ENCODE assay signal across 16 cellular contexts in the genomic region with DNA sequence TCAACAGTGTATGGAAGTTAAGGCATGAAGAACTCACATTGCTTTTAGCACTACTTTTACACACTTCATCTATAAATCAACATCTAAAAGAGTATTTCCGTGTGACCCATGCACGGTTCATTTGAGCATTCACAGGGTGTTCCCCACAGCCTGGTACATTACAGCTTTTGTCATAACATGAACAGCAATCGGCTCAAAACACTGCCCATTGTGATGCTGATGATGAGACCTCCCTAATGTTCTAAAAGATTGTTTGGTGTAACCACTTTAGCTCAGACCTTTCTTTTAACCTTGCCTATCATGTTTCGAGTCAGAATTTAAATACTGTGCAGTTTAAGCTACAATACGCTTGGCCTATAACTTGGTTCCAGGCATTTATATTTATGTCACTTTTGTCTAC. TPM values are rescaled to one million over a fixed set of nuclear protein-coding genes. Genes with fewer than 3 reads are reported as not detected.
A peak's percentile ranks its signal among the peaks of the same experiment; 100 is the strongest.
DNase-seq lines count a peak whose midpoint lies in the region; ATAC-seq, FAIRE-seq and TF ChIP-seq lines count a peak whose summit lies in the region.
"Had no signal": no experiment of that assay in that cellular context is flagged by ENCODE, and none has a peak within 500 bp of the region (broad histone marks: within the 10 kb centered on the region; RNA-seq: fewer than 3 reads in every experiment).

No MANE protein-coding gene starts in this region.

- peaks cover 22% of the 10 kb centered on the region for H3K4me1 ChIP-seq in keratinocyte (ENCODE audit: control insufficient read depth, extremely low read depth, insufficient read depth, low read length)

- peak overlapping the region; percentile 28 for H3K9ac ChIP-seq in keratinocyte (ENCODE audit: control insufficient read depth, extremely low read depth, insufficient read depth, low read length)

- H3K36me3 ChIP-seq in keratinocyte (ENCODE audit: control insufficient read depth in 2 of 2, extremely low read depth in 1 of 2, insufficient read depth in 2 of 2, low read length in 2 of 2): peaks cover 0 to under 1% of the 10 kb centered on the region in 2 experiments

- H3K27me3 ChIP-seq in keratinocyte (ENCODE audit: control insufficient read depth, extremely low read depth, insufficient read depth, low read length): no peaks in the 10 kb centered on the region

- no peaks in the 10 kb centered on the region for H3K9me3 ChIP-seq in keratinocyte (ENCODE audit: control insufficient read depth, low read depth, low read length)
- H3K9me3 ChIP-seq: Caco-2, SJSA1 had no signal

- H3K4me3 ChIP-seq in keratinocyte (ENCODE audit: control insufficient read depth in 2 of 3, extremely low read depth in 1 of 3, insufficient read depth in 2 of 3, low read depth in 1 of 3, low read length in 3 of 3): no peak overlapping the region
- H3K4me3 ChIP-seq: SJSA1 had no signal

- peak; percentile 89 for FAIRE-seq in keratinocyte (lab: Jason Lieb, UNC)

- no peaks in the 10 kb centered on the region for H3K36me3 Mint-ChIP-seq in type B pancreatic cell
- H3K36me3 Mint-ChIP-seq in immature natural killer cell: no peaks in the 10 kb centered on the region

- no peaks in the 10 kb centered on the region for H3K9me1 ChIP-seq in keratinocyte (ENCODE audit: control insufficient read depth, extremely low read depth, insufficient read depth, low read length)

- H3K27ac Mint-ChIP-seq in type B pancreatic cell (peak overlapping the region; percentile 72), immature natural killer cell (no peak overlapping the region)

- H3K27me3 Mint-ChIP-seq in type B pancreatic cell (peaks cover 16% of the 10 kb centered on the region), immature natural killer cell (ENCODE audit: low read depth in 3 of 3) (peaks cover 9 to 20% (median 15%) of the 10 kb centered on the region in 3 donors)

- H3K27ac ChIP-seq in keratinocyte (ENCODE audit: control insufficient read depth, insufficient read depth, low read length): peak overlapping the region; percentile 40

- peak overlapping the region; percentile 52 for H3K4me2 ChIP-seq in keratinocyte (ENCODE audit: control insufficient read depth, extremely low read depth, insufficient read depth, low read depth, low read length)

- H3K4me1 Mint-ChIP-seq in type B pancreatic cell (ENCODE audit: unreplicated experiment) (peaks cover 12% of the 10 kb centered on the region), immature natural killer cell (peaks cover 11 to 12% of the 10 kb centered on the region in 2 donors)

- peak overlapping the region; percentile 90 for H2AFZ ChIP-seq in keratinocyte (ENCODE audit: control insufficient read depth, low read length)

- H3K4me3 Mint-ChIP-seq in type B pancreatic cell (peak overlapping the region; percentile 46), immature natural killer cell (no peak overlapping the region)

- no peaks in the 10 kb centered on the region for H4K20me1 ChIP-seq in keratinocyte (ENCODE audit: control insufficient read depth, extremely low read depth, insufficient read depth, low read length)

- TF ChIP-seq CTCF in keratinocyte (optimal IDR thresholded peaks at IDR 0.05 in 1 of 3, IDR thresholded peaks at IDR 0.05 in 1 of 3, conservative IDR thresholded peaks at IDR 0.05 in 1 of 3; ENCODE audit: extremely low read depth in 1 of 3, insufficient read depth in 2 of 3, low read length in 3 of 3) (no peak), type B pancreatic cell (conservative IDR thresholded peaks at IDR 0.05) (no peak)

- dilution Hi-C loops in keratinocyte (cut with MboI; ENCODE audit: extremely low pct_ligation_motif_present, low sequenced_read_pairs): no loop called here

- ATAC-seq in GM21423 (IDR thresholded peaks at IDR 0.05; ENCODE audit: unreplicated experiment): no peak
- ATAC-seq: PC-3 had no signal

- DNase-seq in HT-29 (ENCODE audit: low spot score) (peak; percentile 71), NCI-H345 (lab: John Stamatoyannopoulos, UW) (peak; percentile 91), keratinocyte (ENCODE audit: low read depth, low spot score) (no peak), type B pancreatic cell (ENCODE audit: extremely low spot score, unreplicated experiment) (no peak), immature natural killer cell (no peak)
- no peak for DNase-seq in activated CD8-positive, alpha-beta memory T cell treated with anti-CD3 and anti-CD28 coated beads for 24 hours
- DNase-seq: Caco-2, DMS153, KBM-7, NCI-H1436, NCI-H2227 treated with DMSO at 0.1 percent for 48 hours, NCI-H526, PC-3, SW 1271 had no signal

- H3K79me2 ChIP-seq in keratinocyte (ENCODE audit: control insufficient read depth, insufficient read depth, low read length): peaks cover 21% of the 10 kb centered on the region

- H3K9me3 Mint-ChIP-seq in type B pancreatic cell (no peaks in the 10 kb centered on the region), immature natural killer cell (no peaks in the 10 kb centered on the region)

RNA-seq across cellular contexts. Expression of a gene that starts 4.1 kb away (rescaled TPM):
- 129 and 135 TPM in 2 replicates for total RNA-seq in HT-29 (2014; rRNA removed; shearing (Covaris generic))
- polyA plus RNA-seq in keratinocyte (144 to 175 TPM (median 162 TPM) in 3 replicates), immature natural killer cell (under 1 TPM in 1 of 3 donors, not detected in 2; 0.09 TPM)
- 58.1 TPM for polyA plus RNA-seq in keratinocyte (2011; ENCODE audit: low read depth)
- 85.1 and 128 TPM in 2 replicates for polyA plus RNA-seq in keratinocyte (2011; cell fraction: cytosol; rRNA removed)
- polyA plus RNA-seq in keratinocyte (2011; cell fraction: nucleus; rRNA removed): 225 and 256 TPM in 2 replicates
- polyA plus RNA-seq in keratinocyte (2012; ENCODE audit: low replicate concordance): 63.4 and 116 TPM in 2 replicates
- polyA minus RNA-seq in keratinocyte: 175 to 368 TPM (median 282 TPM) in 3 replicates
- polyA minus RNA-seq in keratinocyte (2011; cell fraction: cytosol; rRNA and poly(A)+ RNA removed): 100 TPM
- 146 and 228 TPM in 2 replicates for polyA minus RNA-seq in keratinocyte (2011; cell fraction: nucleus; rRNA and poly(A)+ RNA removed)
- 189 and 632 TPM in 2 replicates for total RNA-seq in type B pancreatic cell (ENCODE audit: low replicate concordance)

Comparison
In these comparisons a context has a peak if more than half of its experiments do, and no peak if none do; other contexts are left out.
1. DNase-seq: peak in HT-29 (single experiment) and NCI-H345 (single experiment); none in keratinocyte (single experiment), type B pancreatic cell (single experiment), activated CD8-positive, alpha-beta memory T cell treated with anti-CD3 and anti-CD28 coated beads for 24 hours (single experiment) and immature natural killer cell (0 of 3).